8 cellular contexts compared by ENCODE assay signal in genomic region chr14:69616408-69616773, GRCh38. TPM values are rescaled to one million over a fixed set of nuclear protein-coding genes. Genes with fewer than 3 reads are reported as not detected.
DNase-seq lines count a peak whose midpoint lies in the region.

No MANE protein-coding gene starts in this region.

- no peak for DNase-seq in T-helper 2 cell treated with Interferon-gamma antibody and Interleukin-4, amounts not matched to agents 5 μg/mL and 100 μg/mL, for 36 hours (ENCODE audit: low spot score)
- DNase-seq in T-helper 2 cell, result no peak
- DNase-seq in activated naive CD8-positive, alpha-beta T cell treated with anti-CD3 and anti-CD28 coated beads for 36 hours, result no peak
- no peak for DNase-seq in substantia nigra (lab: John Stamatoyannopoulos, UW)
- DNase-seq in occipital lobe (lab: John Stamatoyannopoulos, UW), result no peak
- DNase-seq in cerebellar nuclear complex (lab: John Stamatoyannopoulos, UW), result no peak
- no peak for DNase-seq in NCI-H2196 treated with DMSO at 0.1 percent for 48 hours (lab: John Stamatoyannopoulos, UW; ENCODE audit: unreplicated experiment)

- no peaks in the 10 kb centered on the region for H3K9me3 Mint-ChIP-seq in T-helper 2 cell treated with Interferon-gamma antibody and Interleukin-4, amounts not matched to agents 5 μg/mL and 100 μg/mL, for 36 hours
- H3K9me3 Mint-ChIP-seq in activated naive CD8-positive, alpha-beta T cell treated with anti-CD3 and anti-CD28 coated beads for 36 hours, result no peaks in the 10 kb centered on the region

- H3K36me3 Mint-ChIP-seq in T-helper 2 cell treated with Interferon-gamma antibody and Interleukin-4, amounts not matched to agents 5 μg/mL and 100 μg/mL, for 36 hours (ENCODE audit: low read depth), result peaks cover 36% of the 10 kb centered on the region
- H3K36me3 Mint-ChIP-seq in activated naive CD8-positive, alpha-beta T cell treated with anti-CD3 and anti-CD28 coated beads for 36 hours, result peaks cover 52% of the 10 kb centered on the region

- no peaks in the 10 kb centered on the region for H3K27me3 Mint-ChIP-seq in T-helper 2 cell treated with Interferon-gamma antibody and Interleukin-4, amounts not matched to agents 5 μg/mL and 100 μg/mL, for 36 hours (ENCODE audit: low read depth)
- H3K27me3 Mint-ChIP-seq in activated naive CD8-positive, alpha-beta T cell treated with anti-CD3 and anti-CD28 coated beads for 36 hours, result no peaks in the 10 kb centered on the region

- H3K27ac ChIP-seq in layer of hippocampus (ENCODE audit: low read depth, low read length) (peak overlapping the region; percentile 52), substantia nigra (ENCODE audit: low read depth, low read length, poor library complexity, severe bottlenecking) (peak overlapping the region; percentile 14)

- no peaks in the 10 kb centered on the region for H3K27me3 ChIP-seq in layer of hippocampus (ENCODE audit: control insufficient read depth, insufficient read depth, low read length)

- peaks cover 74% of the 10 kb centered on the region for H3K4me1 Mint-ChIP-seq in T-helper 2 cell treated with Interferon-gamma antibody and Interleukin-4, amounts not matched to agents 5 μg/mL and 100 μg/mL, for 36 hours (ENCODE audit: low read depth)
- H3K4me1 Mint-ChIP-seq in activated naive CD8-positive, alpha-beta T cell treated with anti-CD3 and anti-CD28 coated beads for 36 hours, result peaks cover 83% of the 10 kb centered on the region

- H3K27ac Mint-ChIP-seq in T-helper 2 cell treated with Interferon-gamma antibody and Interleukin-4, amounts not matched to agents 5 μg/mL and 100 μg/mL, for 36 hours, result peak overlapping the region; percentile 98
- peak overlapping the region; percentile 94 for H3K27ac Mint-ChIP-seq in activated naive CD8-positive, alpha-beta T cell treated with anti-CD3 and anti-CD28 coated beads for 36 hours

- peak overlapping the region; percentile 96 for H3K4me3 Mint-ChIP-seq in T-helper 2 cell treated with Interferon-gamma antibody and Interleukin-4, amounts not matched to agents 5 μg/mL and 100 μg/mL, for 36 hours
- peak overlapping the region; percentile 82 for H3K4me3 Mint-ChIP-seq in activated naive CD8-positive, alpha-beta T cell treated with anti-CD3 and anti-CD28 coated beads for 36 hours

RNA-seq across cellular contexts. Expression of gene SUSD6, which starts 5.0 kb away (rescaled TPM):
- 10 to 100 TPM; 26.3 TPM for total RNA-seq in activated naive CD8-positive, alpha-beta T cell treated with anti-CD3 and anti-CD28 coated beads for 36 hours
- 6.1 TPM for total RNA-seq in occipital lobe

RNA-seq across cellular contexts. Expression of gene CCDC177, which starts 41.7 kb away (rescaled TPM):
- not detected for total RNA-seq in activated naive CD8-positive, alpha-beta T cell treated with anti-CD3 and anti-CD28 coated beads for 36 hours
- 6.9 TPM for total RNA-seq in occipital lobe
